ENCODE assay signal across 15 cellular contexts in the genomic region with DNA sequence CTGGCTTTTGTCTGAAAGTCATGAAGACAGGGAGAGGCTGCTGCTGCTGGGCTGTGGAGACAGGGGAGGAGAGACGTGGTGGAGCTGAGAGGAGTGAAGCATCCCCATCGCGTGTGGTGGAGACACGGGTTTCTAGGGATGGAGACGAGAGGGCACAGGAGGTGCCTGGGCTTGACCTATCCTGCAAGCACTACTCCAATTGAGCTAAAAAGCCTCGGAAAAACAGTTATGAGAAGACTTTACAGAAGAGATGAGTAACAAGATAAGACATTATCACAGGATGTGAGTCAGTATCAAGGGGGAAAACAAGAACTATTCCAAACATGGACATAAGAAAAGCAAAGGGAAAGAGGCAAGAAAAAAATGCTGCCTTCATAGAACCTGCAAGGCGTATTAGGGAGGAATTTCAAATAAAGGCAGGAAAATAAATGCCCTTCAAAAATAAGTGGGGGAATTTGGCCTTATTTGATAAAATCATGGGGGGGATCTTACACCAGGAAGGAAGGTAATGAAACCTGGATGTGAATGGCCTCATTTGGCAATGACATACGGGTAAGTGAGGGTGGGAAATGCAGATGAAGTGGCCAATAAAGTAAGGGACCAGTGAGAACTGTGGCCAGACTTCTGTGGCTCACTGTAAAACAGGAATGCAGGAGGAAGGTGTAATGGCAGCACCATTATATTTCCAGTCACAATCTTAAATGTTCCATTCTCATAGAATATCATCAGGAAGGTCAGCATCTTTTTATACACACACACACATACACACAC.
A peak's percentile ranks its signal among the peaks of the same experiment; 100 is the strongest.
DNase-seq lines count a peak whose midpoint lies in the region; ATAC-seq and TF ChIP-seq lines count a peak whose summit lies in the region.
"Had no signal": no experiment of that assay in that cellular context is flagged by ENCODE, and none has a peak within 500 bp of the region (broad histone marks: within the 10 kb centered on the region; RNA-seq: fewer than 3 reads in every experiment).

No MANE protein-coding gene starts in this region.

- H3K27me3 ChIP-seq in right cardiac atrium (ENCODE audit: control insufficient read depth, insufficient read depth) (no peaks in the 10 kb centered on the region), ascending aorta (no peaks in the 10 kb centered on the region)

- H2AFZ ChIP-seq in OCI-LY7 (ENCODE audit: low read length) = no peak overlapping the region

- POLR2A ChIA-PET in OCI-LY7 (lab: Charles Lee) = no interaction called here

- peaks cover 2 to 14% of the 10 kb centered on the region in 2 donors for H3K36me3 ChIP-seq in ascending aorta
- H3K36me3 ChIP-seq in OCI-LY7 (ENCODE audit: insufficient read depth, low read length) = no peaks in the 10 kb centered on the region

- peaks cover 25% of the 10 kb centered on the region for H3K9me3 Mint-ChIP-seq in mesothelial cell of epicardium

- H3K4me3 Mint-ChIP-seq in mesothelial cell of epicardium = no peak overlapping the region

- H3K36me3 Mint-ChIP-seq in mesothelial cell of epicardium = peaks cover 43% of the 10 kb centered on the region

- WGBS in right cardiac atrium = 56% methylated on average over 8 of the region's 8 CpGs

- no peaks in the 10 kb centered on the region for H3K27me3 Mint-ChIP-seq in mesothelial cell of epicardium (ENCODE audit: low read depth)

- H3K27ac ChIP-seq in right cardiac atrium (ENCODE audit: low read length) = peak overlapping the region; percentile 17
- H3K27ac ChIP-seq in ascending aorta = peak overlapping the region; percentile 62 to 76
- H3K27ac ChIP-seq in OCI-LY7 (ENCODE audit: low read depth, low read length, poor library complexity, severe bottlenecking) = no peak overlapping the region
- H3K27ac ChIP-seq: RWPE1 had no signal

- no peak overlapping the region for H3K4me2 ChIP-seq in OCI-LY7 (ENCODE audit: low read length)

- no peaks in the 10 kb centered on the region for H3K79me2 ChIP-seq in OCI-LY7 (ENCODE audit: insufficient read depth, low read depth, low read length)

- TF ChIP-seq CTCF in ascending aorta (IDR thresholded peaks at IDR 0.05) = no peak
- no peak for TF ChIP-seq CTCF in mesothelial cell of epicardium (IDR thresholded peaks at IDR 0.05; ENCODE audit: unreplicated experiment)
- TF ChIP-seq CTCF in OCI-LY7 (conservative IDR thresholded peaks at IDR 0.05; ENCODE audit: low read length) = no peak

- H3K4me3 ChIP-seq in right cardiac atrium (ENCODE audit: low read length) (no peak overlapping the region), ascending aorta (no peak overlapping the region), OCI-LY7 (ENCODE audit: low read depth, low read length, poor library complexity, severe bottlenecking) (no peak overlapping the region)

- H4K20me1 ChIP-seq in OCI-LY7 (ENCODE audit: insufficient read depth, low read length) = no peaks in the 10 kb centered on the region

- BruUV-seq in OCI-LY7 (replicated peaks; lab: Mats Ljungman, UMichigan) = no TSS peak

- no peaks in the 10 kb centered on the region for H3K4me1 Mint-ChIP-seq in mesothelial cell of epicardium

- no peaks in the 10 kb centered on the region for H3K9me2 ChIP-seq in OCI-LY7 (ENCODE audit: insufficient read depth, low read length)

- intact Hi-C loops in right cardiac atrium (cut with DNase I) (no loop called here), Right ventricle myocardium inferior (cut with DNase I) (no loop called here), ascending aorta (cut with DNase I) (no loop called here), OCI-LY7 (cut with micrococcal nuclease; ENCODE audit: unreplicated experiment) (no loop called here)

- CTCF ChIA-PET in OCI-LY7 (lab: Charles Lee; ENCODE audit: unreplicated experiment) = no interaction called here

- DNase-seq in right cardiac atrium (no peak), Right ventricle myocardium inferior (ENCODE audit: missing footprints) (no peak), ascending aorta (ENCODE audit: low spot score in 2 of 2) (no peak), iris pigment epithelial cell (ENCODE audit: low read depth) (peak; percentile 78), mesothelial cell of epicardium (ENCODE audit: low spot score in 2 of 2, unreplicated experiment in 2 of 2) (no peak), OCI-LY7 (ENCODE audit: low spot score) (no peak), NCI-H1092 (lab: John Stamatoyannopoulos, UW) (no peak)
- DNase-seq: activated effector memory CD4-positive, alpha-beta T cell treated with Interleukin-2 at 50 U/mL for 16 hours; central memory CD4-positive, alpha-beta T cell; hippocampal formation; NCI-H146; NCI-H524 treated with DMSO at 0.1 percent for 48 hours; occipital lobe had no signal

- ATAC-seq in right cardiac atrium = peak in 1 of 2 donors; percentile 47
- no peak for ATAC-seq in Right ventricle myocardium inferior
- no peak for ATAC-seq in GM19455 (IDR thresholded peaks at IDR 0.05; ENCODE audit: unreplicated experiment)

- no peak overlapping the region for H3K27ac Mint-ChIP-seq in mesothelial cell of epicardium

- no peaks in the 10 kb centered on the region for H3K9me3 ChIP-seq in right cardiac atrium (ENCODE audit: control insufficient read depth, low read length)
- peaks cover 0 to 8% of the 10 kb centered on the region in 2 donors for H3K9me3 ChIP-seq in ascending aorta
- H3K9me3 ChIP-seq in OCI-LY7 (ENCODE audit: low read length) = no peaks in the 10 kb centered on the region

- H3K4me1 ChIP-seq in right cardiac atrium (ENCODE audit: control insufficient read depth, insufficient read depth, low read length) = no peaks in the 10 kb centered on the region
- no peaks in the 10 kb centered on the region for H3K4me1 ChIP-seq in ascending aorta
- H3K4me1 ChIP-seq in OCI-LY7 (ENCODE audit: insufficient read depth, low read length, poor library complexity, severe bottlenecking) = no peaks in the 10 kb centered on the region
